ENCODE assay signal across 1 cellular context in the genomic region with DNA sequence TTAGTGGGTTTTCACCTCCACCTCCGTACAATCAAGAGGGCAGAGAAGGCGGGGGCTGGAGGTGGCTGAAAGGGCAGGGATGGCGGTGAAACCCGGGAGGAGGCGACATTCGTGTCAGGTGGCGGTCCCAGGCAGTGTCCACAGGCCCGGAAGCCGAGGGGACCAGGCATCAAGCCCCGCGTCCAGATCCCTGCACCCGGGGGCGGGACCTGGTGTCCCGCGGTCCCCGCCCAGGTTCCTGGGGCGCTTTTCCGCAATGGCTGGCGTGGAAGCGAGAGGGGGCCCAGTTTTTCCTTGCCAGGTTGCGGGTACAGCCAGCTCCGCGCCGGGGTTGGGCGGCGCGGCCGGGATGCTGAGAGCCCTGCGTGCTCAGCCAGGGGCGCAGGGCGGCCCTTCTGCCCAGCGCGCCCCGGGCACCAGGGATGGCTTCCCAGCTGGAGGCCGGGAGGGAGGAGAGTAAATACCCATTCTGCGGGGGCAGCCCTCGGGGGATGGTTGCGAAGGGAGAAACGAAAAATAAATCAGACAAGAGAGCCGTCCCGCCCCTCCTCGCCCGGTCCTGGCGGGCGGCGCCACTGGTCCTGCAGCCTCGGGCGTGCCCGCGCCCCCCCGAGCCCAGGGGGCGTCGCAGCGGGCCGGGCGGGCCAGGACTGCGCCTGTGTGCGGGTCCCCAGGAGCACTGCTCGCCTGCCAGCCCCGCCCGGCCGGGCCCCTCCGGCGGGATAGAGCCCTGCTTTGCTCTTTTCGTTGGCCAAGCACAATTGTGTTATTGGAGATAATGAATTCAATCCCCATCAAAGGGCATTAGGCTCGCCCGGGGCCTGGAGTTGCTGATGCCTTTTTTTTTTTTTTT.
TF ChIP-seq lines count a peak whose summit lies in the region.

No MANE protein-coding gene starts in this region.

TF ChIP-seq in H1, 55 proteins besides CTCF, POLR2A, EP300 and RAD21:
- TF ChIP-seq CTBP2 (IDR thresholded peaks at IDR 0.05; ENCODE audit: borderline replicate concordance, insufficient read depth, insufficient read length, low read length) (peak; percentile 31), EZH2 (IDR thresholded peaks at IDR 0.05; ENCODE audit: low read depth, low read length, severe bottlenecking) (peak; percentile 52), CHD1 (IDR thresholded peaks at IDR 0.05; ENCODE audit: low read depth, low read length) (no peak), SUZ12 (IDR thresholded peaks at IDR 0.05; ENCODE audit: low read length) (0 out of 2 replicates have a peak, but pooled peaks have one; percentile 32)
